ENCODE assay signal across 17 cellular contexts in genomic region chr11:121586727-121587126, GRCh38.
DNase-seq lines count a peak whose midpoint lies in the region; ATAC-seq lines count a peak whose summit lies in the region.
"Had no signal": no experiment of that assay in that cellular context is flagged by ENCODE, and none has a peak within 500 bp of the region (broad histone marks: within the 10 kb centered on the region; RNA-seq: fewer than 3 reads in every experiment).

No MANE protein-coding gene starts in this region.

- H3K4me1 Mint-ChIP-seq in activated CD4-positive, alpha-beta T cell treated with anti-CD3 and anti-CD28 coated beads for 36 hours = peaks cover 37% of the 10 kb centered on the region
- peaks cover 30% of the 10 kb centered on the region for H3K4me1 Mint-ChIP-seq in activated CD4-positive, alpha-beta T cell treated with anti-CD3 and anti-CD28 coated beads, Interleukin-2, amount 10 ng/mL, durations not matched to agents 24 days and 14 days
- peaks cover 31 to 34% of the 10 kb centered on the region in 2 donors for H3K4me1 Mint-ChIP-seq in immature natural killer cell

- H3K27me3 Mint-ChIP-seq in activated CD4-positive, alpha-beta T cell treated with anti-CD3 and anti-CD28 coated beads for 36 hours = no peaks in the 10 kb centered on the region
- H3K27me3 Mint-ChIP-seq in activated CD4-positive, alpha-beta T cell treated with anti-CD3 and anti-CD28 coated beads, Interleukin-2, amount 10 ng/mL, durations not matched to agents 24 days and 14 days = no peaks in the 10 kb centered on the region
- H3K27me3 Mint-ChIP-seq in immature natural killer cell (ENCODE audit: low read depth in 3 of 3) = peaks cover 0 to 20% (median 18%) of the 10 kb centered on the region in 3 donors

- H3K4me3 ChIP-seq in mucosa of rectum (ENCODE audit: low read length in 2 of 2) = peak overlapping the region in 1 of 2 donors; percentile 24

- POLR2A ChIA-PET in activated CD4-positive, alpha-beta T cell treated with anti-CD3 and anti-CD28 coated beads for 36 hours (lab: Charles Lee) = no interaction called here

- H3K4me3 Mint-ChIP-seq in activated CD4-positive, alpha-beta T cell treated with anti-CD3 and anti-CD28 coated beads for 36 hours = no peak overlapping the region
- H3K4me3 Mint-ChIP-seq in activated CD4-positive, alpha-beta T cell treated with anti-CD3 and anti-CD28 coated beads, Interleukin-2, amount 10 ng/mL, durations not matched to agents 24 days and 14 days = no peak overlapping the region
- H3K4me3 Mint-ChIP-seq in immature natural killer cell = no peak overlapping the region
- H3K4me3 Mint-ChIP-seq: H9 had no signal

- peaks cover 27 to 42% of the 10 kb centered on the region in 2 donors for H3K36me3 ChIP-seq in mucosa of rectum (ENCODE audit: control insufficient read depth in 2 of 2, insufficient read depth in 2 of 2, low read length in 2 of 2)

- peaks cover 10 to 24% of the 10 kb centered on the region in 2 donors for H3K4me1 ChIP-seq in mucosa of rectum (ENCODE audit: control insufficient read depth in 2 of 2, insufficient read depth in 2 of 2, low read length in 2 of 2)

- H3K9ac ChIP-seq in mucosa of rectum (ENCODE audit: low read depth in 1 of 2, low read length in 2 of 2) = no peak overlapping the region

- no peaks in the 10 kb centered on the region for H3K27me3 ChIP-seq in mucosa of rectum (ENCODE audit: control insufficient read depth in 2 of 2, insufficient read depth in 2 of 2, low read length in 2 of 2)

- intact Hi-C loops in activated CD4-positive, alpha-beta T cell treated with anti-CD3 and anti-CD28 coated beads for 36 hours (cut with DNase I, micrococcal nuclease) = no loop called here
- intact Hi-C loops in activated CD4-positive, alpha-beta T cell treated with anti-CD3 and anti-CD28 coated beads, Interleukin-2, amount 10 ng/mL, durations not matched to agents 24 days and 14 days (cut with micrococcal nuclease) = no loop called here

- H3K27ac ChIP-seq in cingulate gyrus (ENCODE audit: low read depth, low read length) (peak overlapping the region; percentile 48), mucosa of rectum (ENCODE audit: low read depth in 2 of 2, low read length in 2 of 2) (peak overlapping the region; percentile 83 to 85)
- H3K27ac ChIP-seq: 22Rv1 had no signal

- no peaks in the 10 kb centered on the region for H3K9me3 Mint-ChIP-seq in activated CD4-positive, alpha-beta T cell treated with anti-CD3 and anti-CD28 coated beads for 36 hours (ENCODE audit: low read depth)
- no peaks in the 10 kb centered on the region for H3K9me3 Mint-ChIP-seq in activated CD4-positive, alpha-beta T cell treated with anti-CD3 and anti-CD28 coated beads, Interleukin-2, amount 10 ng/mL, durations not matched to agents 24 days and 14 days
- no peaks in the 10 kb centered on the region for H3K9me3 Mint-ChIP-seq in immature natural killer cell
- H3K9me3 Mint-ChIP-seq: H9 had no signal

- no peak for DNase-seq in activated CD4-positive, alpha-beta T cell treated with anti-CD3 and anti-CD28 coated beads for 36 hours
- DNase-seq in activated CD4-positive, alpha-beta T cell treated with anti-CD3 and anti-CD28 coated beads, Interleukin-2, amount 10 ng/mL, durations not matched to agents 24 days and 14 days = no peak
- peak; percentile 44 for DNase-seq in LoVo (ENCODE audit: low spot score)
- DNase-seq in cerebellar nuclear complex (lab: John Stamatoyannopoulos, UW) = no peak
- no peak for DNase-seq in immature natural killer cell
- DNase-seq: DMS153; H9; IMR-90; NCI-H1436; NCI-H2081; NCI-H524 treated with DMSO at 0.1 percent for 48 hours; NK-92 treated with Interleukin-12 subunit alpha and Interleukin-12 subunit beta, amount 100 ng/mL, for 24 hours; Right ventricle myocardium superior had no signal

- H3K27ac Mint-ChIP-seq in activated CD4-positive, alpha-beta T cell treated with anti-CD3 and anti-CD28 coated beads for 36 hours = peak overlapping the region; percentile 3
- no peak overlapping the region for H3K27ac Mint-ChIP-seq in activated CD4-positive, alpha-beta T cell treated with anti-CD3 and anti-CD28 coated beads, Interleukin-2, amount 10 ng/mL, durations not matched to agents 24 days and 14 days
- H3K27ac Mint-ChIP-seq in immature natural killer cell = peak overlapping the region in 2 of 6 donors; percentile 53 to 74

- H3K9me3 ChIP-seq in mucosa of rectum (ENCODE audit: control insufficient read depth in 2 of 2, low read length in 2 of 2) = no peaks in the 10 kb centered on the region

- H3K36me3 Mint-ChIP-seq in activated CD4-positive, alpha-beta T cell treated with anti-CD3 and anti-CD28 coated beads for 36 hours (ENCODE audit: low read depth) = peaks cover 33% of the 10 kb centered on the region
- peaks cover 66% of the 10 kb centered on the region for H3K36me3 Mint-ChIP-seq in activated CD4-positive, alpha-beta T cell treated with anti-CD3 and anti-CD28 coated beads, Interleukin-2, amount 10 ng/mL, durations not matched to agents 24 days and 14 days (ENCODE audit: low read depth)
- peaks cover 21 to 65% (median 38%) of the 10 kb centered on the region in 3 donors for H3K36me3 Mint-ChIP-seq in immature natural killer cell

- CTCF ChIA-PET in activated CD4-positive, alpha-beta T cell treated with anti-CD3 and anti-CD28 coated beads for 36 hours (lab: Charles Lee) = no interaction called here

- ATAC-seq in activated CD4-positive, alpha-beta T cell treated with anti-CD3 and anti-CD28 coated beads for 36 hours = no peak
- ATAC-seq in GM19455 (IDR thresholded peaks at IDR 0.05; ENCODE audit: unreplicated experiment) = no peak
